21 cellular contexts compared by ENCODE assay signal in the genomic region with DNA sequence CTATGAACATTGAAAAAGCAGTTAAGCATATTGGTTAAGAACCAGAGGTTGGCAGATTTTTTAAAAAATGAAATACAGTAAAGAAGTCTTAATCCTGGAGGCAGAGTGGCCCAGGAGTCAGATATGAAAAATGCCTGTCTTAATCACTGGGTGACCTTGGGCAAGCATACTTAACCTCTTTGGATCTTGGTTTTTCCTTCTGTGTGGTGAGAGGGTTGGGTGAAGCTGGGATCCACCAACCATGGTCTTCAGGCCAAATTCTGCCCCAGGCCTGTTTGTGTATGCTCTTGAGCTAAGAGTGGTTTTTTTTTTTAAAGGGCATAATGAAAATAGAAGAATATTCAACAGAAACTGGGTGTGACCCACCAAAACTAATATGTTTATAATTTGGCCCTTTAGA. TPM values are rescaled to one million over a fixed set of nuclear protein-coding genes. Genes with fewer than 3 reads are reported as not detected.
DNase-seq lines count a peak whose midpoint lies in the region; ATAC-seq and TF ChIP-seq lines count a peak whose summit lies in the region.
"Had no signal": no experiment of that assay in that cellular context is flagged by ENCODE, and none has a peak within 500 bp of the region (broad histone marks: within the 10 kb centered on the region; RNA-seq: fewer than 3 reads in every experiment).

No MANE protein-coding gene starts in this region.

- POLR2A ChIA-PET in activated CD8-positive, alpha-beta T cell treated with anti-CD3 and anti-CD28 coated beads, Interleukin-2, amount 10 ng/mL, durations not matched to agents 7 days and 5 days (lab: Charles Lee), result interaction anchor here (1.4 kb wide), 1 partner anchor 11 kb away, joined by 3 read pairs; no protein-coding TSS in a partner anchor
- POLR2A ChIA-PET in CD8-positive, alpha-beta T cell (lab: Charles Lee), result no interaction called here

- intact Hi-C loops in CD8-positive, alpha-beta T cell (cut with DNase I, micrococcal nuclease), result no loop called here

- no peak for ATAC-seq in activated T-cell treated with anti-CD3 and anti-CD28 coated beads, Interleukin-2, amount 50 U/mL, for 72 hours (replicated peaks in 1 of 2)
- ATAC-seq in activated CD8-positive, alpha-beta T cell treated with anti-CD3 and anti-CD28 coated beads, Interleukin-2, amount 10 ng/mL, durations not matched to agents 7 days and 5 days, result no peak
- no peak for ATAC-seq in CD8-positive, alpha-beta T cell
- ATAC-seq: A549, K562 had no signal

- no peaks in the 10 kb centered on the region for H3K9me3 Mint-ChIP-seq in activated T-cell treated with anti-CD3 and anti-CD28 coated beads, Interleukin-2, amount 50 U/mL, for 72 hours
- peaks cover 2% of the 10 kb centered on the region for H3K9me3 Mint-ChIP-seq in activated T-cell treated with anti-CD3 and anti-CD28 coated beads, Interleukin-2, amount 50 U/mL, for 24 hours
- peaks cover 3% of the 10 kb centered on the region for H3K9me3 Mint-ChIP-seq in activated CD8-positive, alpha-beta T cell treated with anti-CD3 and anti-CD28 coated beads, Interleukin-2, amount 10 ng/mL, durations not matched to agents 7 days and 5 days (ENCODE audit: insufficient read depth)
- no peaks in the 10 kb centered on the region for H3K9me3 Mint-ChIP-seq in CD8-positive, alpha-beta T cell

- H3K9me3 ChIP-seq in effector memory CD4-positive, alpha-beta T cell (ENCODE audit: control insufficient read depth, low read length), result no peaks in the 10 kb centered on the region
- H3K9me3 ChIP-seq in CD8-positive, alpha-beta T cell (ENCODE audit: low read length), result no peaks in the 10 kb centered on the region
- H3K9me3 ChIP-seq: A549, BLaER1 had no signal

- H3K36me3 Mint-ChIP-seq in activated T-cell treated with anti-CD3 and anti-CD28 coated beads, Interleukin-2, amount 50 U/mL, for 72 hours (ENCODE audit: insufficient read depth in 2 of 2), result peaks cover 4 to 18% of the 10 kb centered on the region in 2 donors
- peaks cover 29% of the 10 kb centered on the region for H3K36me3 Mint-ChIP-seq in activated T-cell treated with anti-CD3 and anti-CD28 coated beads, Interleukin-2, amount 50 U/mL, for 24 hours (ENCODE audit: low read depth)
- peaks cover 37% of the 10 kb centered on the region for H3K36me3 Mint-ChIP-seq in activated CD8-positive, alpha-beta T cell treated with anti-CD3 and anti-CD28 coated beads, Interleukin-2, amount 10 ng/mL, durations not matched to agents 7 days and 5 days (ENCODE audit: low read depth)
- no peaks in the 10 kb centered on the region for H3K36me3 Mint-ChIP-seq in CD8-positive, alpha-beta T cell

- no peak overlapping the region for H3K27ac ChIP-seq in effector memory CD4-positive, alpha-beta T cell (ENCODE audit: insufficient read depth, low read length, poor library complexity, severe bottlenecking)
- H3K27ac ChIP-seq in CD8-positive, alpha-beta T cell (ENCODE audit: low read depth, low read length), result no peak overlapping the region
- H3K27ac ChIP-seq: A549, BLaER1, RWPE1 had no signal

- H3K27me3 Mint-ChIP-seq in activated T-cell treated with anti-CD3 and anti-CD28 coated beads, Interleukin-2, amount 50 U/mL, for 72 hours (ENCODE audit: low read depth), result peaks cover 3% of the 10 kb centered on the region
- H3K27me3 Mint-ChIP-seq in activated T-cell treated with anti-CD3 and anti-CD28 coated beads, Interleukin-2, amount 50 U/mL, for 24 hours, result peaks cover under 1% of the 10 kb centered on the region
- H3K27me3 Mint-ChIP-seq in activated CD8-positive, alpha-beta T cell treated with anti-CD3 and anti-CD28 coated beads, Interleukin-2, amount 10 ng/mL, durations not matched to agents 7 days and 5 days (ENCODE audit: low read depth), result no peaks in the 10 kb centered on the region
- H3K27me3 Mint-ChIP-seq in CD8-positive, alpha-beta T cell (ENCODE audit: low read depth), result no peaks in the 10 kb centered on the region

- H3K4me3 Mint-ChIP-seq in activated T-cell treated with anti-CD3 and anti-CD28 coated beads, Interleukin-2, amount 50 U/mL, for 72 hours, result peak overlapping the region; percentile 25 to 42
- no peak overlapping the region for H3K4me3 Mint-ChIP-seq in activated T-cell treated with anti-CD3 and anti-CD28 coated beads, Interleukin-2, amount 50 U/mL, for 24 hours
- no peak overlapping the region for H3K4me3 Mint-ChIP-seq in activated CD8-positive, alpha-beta T cell treated with anti-CD3 and anti-CD28 coated beads, Interleukin-2, amount 10 ng/mL, durations not matched to agents 7 days and 5 days
- no peak overlapping the region for H3K4me3 Mint-ChIP-seq in CD8-positive, alpha-beta T cell

- CTCF ChIA-PET in activated CD8-positive, alpha-beta T cell treated with anti-CD3 and anti-CD28 coated beads, Interleukin-2, amount 10 ng/mL, durations not matched to agents 7 days and 5 days (lab: Charles Lee), result interaction anchor here (1.0 to 1.8 kb wide), 3 partner anchors 8 to 247 kb away, joined by 3 to 6 read pairs (median 3); no protein-coding TSS in a partner anchor
- CTCF ChIA-PET in CD8-positive, alpha-beta T cell (lab: Charles Lee), result interaction anchor here (0.6 to 1.6 kb wide), 2 partner anchors 21 to 157 kb away, joined by 3 read pairs; no protein-coding TSS in a partner anchor

- no peak for TF ChIP-seq CTCF in CD8-positive, alpha-beta T cell (IDR thresholded peaks at IDR 0.05)

- peaks cover 85% of the 10 kb centered on the region for H3K4me1 Mint-ChIP-seq in activated T-cell treated with anti-CD3 and anti-CD28 coated beads, Interleukin-2, amount 50 U/mL, for 72 hours (ENCODE audit: low read depth)
- peaks cover 68% of the 10 kb centered on the region for H3K4me1 Mint-ChIP-seq in activated T-cell treated with anti-CD3 and anti-CD28 coated beads, Interleukin-2, amount 50 U/mL, for 24 hours (ENCODE audit: low read depth)
- H3K4me1 Mint-ChIP-seq in activated CD8-positive, alpha-beta T cell treated with anti-CD3 and anti-CD28 coated beads, Interleukin-2, amount 10 ng/mL, durations not matched to agents 7 days and 5 days (ENCODE audit: low read depth), result peaks cover 73% of the 10 kb centered on the region
- peaks cover 11% of the 10 kb centered on the region for H3K4me1 Mint-ChIP-seq in CD8-positive, alpha-beta T cell (ENCODE audit: low read depth)

- H3K36me3 ChIP-seq in effector memory CD4-positive, alpha-beta T cell (ENCODE audit: control insufficient read depth, insufficient read depth, low read length), result no peaks in the 10 kb centered on the region
- H3K36me3 ChIP-seq in CD8-positive, alpha-beta T cell (ENCODE audit: insufficient read depth, low read length), result no peaks in the 10 kb centered on the region
- H3K36me3 ChIP-seq: BLaER1 had no signal

- peaks cover 7% of the 10 kb centered on the region for H3K4me1 ChIP-seq in effector memory CD4-positive, alpha-beta T cell (ENCODE audit: control insufficient read depth, insufficient read depth, low read length, poor library complexity, severe bottlenecking)
- peaks cover 5% of the 10 kb centered on the region for H3K4me1 ChIP-seq in CD8-positive, alpha-beta T cell (ENCODE audit: insufficient read depth, low read length)
- H3K4me1 ChIP-seq: A549, BLaER1 had no signal

- no peaks in the 10 kb centered on the region for H3K27me3 ChIP-seq in effector memory CD4-positive, alpha-beta T cell (replicated peaks; ENCODE audit: control insufficient read depth, insufficient read depth, low read length, poor library complexity, severe bottlenecking)
- no peaks in the 10 kb centered on the region for H3K27me3 ChIP-seq in CD8-positive, alpha-beta T cell (ENCODE audit: insufficient read depth, low read length)
- H3K27me3 ChIP-seq: BLaER1 had no signal

- DNase-seq in activated T-cell treated with anti-CD3 and anti-CD28 coated beads, Interleukin-2, amount 50 U/mL, for 72 hours, result no peak
- DNase-seq in activated T-cell treated with anti-CD3 and anti-CD28 coated beads, Interleukin-2, amount 50 U/mL, for 24 hours, result no peak
- peak; percentile 44 for DNase-seq in LHCN-M2 (ENCODE audit: low read depth)
- DNase-seq in activated CD8-positive, alpha-beta T cell treated with anti-CD3 and anti-CD28 coated beads, Interleukin-2, amount 10 ng/mL, durations not matched to agents 7 days and 5 days, result no peak
- DNase-seq in amniotic epithelial cell (ENCODE audit: low read depth), result peak; percentile 39
- DNase-seq in effector memory CD4-positive, alpha-beta T cell, result no peak
- DNase-seq in CD8-positive, alpha-beta T cell, result no peak
- no peak for DNase-seq in ureter (ENCODE audit: low spot score)
- DNase-seq: MV-4-11, NCI-H1694 treated with DMSO at 0.1 percent for 48 hours, NCI-H2107, NCI-H2227 treated with DMSO at 0.1 percent for 48 hours, NCI-H524, NCI-H82, OCI-M1, SIG-M5 had no signal

- no peak overlapping the region for H3K4me3 ChIP-seq in effector memory CD4-positive, alpha-beta T cell (ENCODE audit: insufficient read depth, low read depth, low read length, poor library complexity, severe bottlenecking)
- no peak overlapping the region for H3K4me3 ChIP-seq in CD8-positive, alpha-beta T cell (ENCODE audit: low read depth, low read length)
- H3K4me3 ChIP-seq: A549, BLaER1, K562 had no signal

- H3K27ac Mint-ChIP-seq in activated T-cell treated with anti-CD3 and anti-CD28 coated beads, Interleukin-2, amount 50 U/mL, for 72 hours, result peak overlapping the region; percentile 28
- no peak overlapping the region for H3K27ac Mint-ChIP-seq in activated T-cell treated with anti-CD3 and anti-CD28 coated beads, Interleukin-2, amount 50 U/mL, for 24 hours
- H3K27ac Mint-ChIP-seq in activated CD8-positive, alpha-beta T cell treated with anti-CD3 and anti-CD28 coated beads, Interleukin-2, amount 10 ng/mL, durations not matched to agents 7 days and 5 days, result peak overlapping the region; percentile 23
- no peak overlapping the region for H3K27ac Mint-ChIP-seq in CD8-positive, alpha-beta T cell

RNA-seq across cellular contexts. Expression of gene TEX48, which starts 20.0 kb away (rescaled TPM):
- 1 to 10 TPM; 1.4 to 1.7 TPM for total RNA-seq in activated T-cell treated with anti-CD3 and anti-CD28 coated beads, Interleukin-2, amount 50 U/mL, for 72 hours
- total RNA-seq in LHCN-M2 (2014; rRNA removed), result not detected in 2 replicates
- polyA plus RNA-seq in LHCN-M2 (2012), result not detected
- 1 to 10 TPM in 1 of 2 experiments, under 1 TPM in 1; 0.61 to 1.7 TPM for total RNA-seq in activated CD8-positive, alpha-beta T cell treated with anti-CD3 and anti-CD28 coated beads, Interleukin-2, amount 10 ng/mL, durations not matched to agents 7 days and 5 days
- total RNA-seq in CD8-positive, alpha-beta T cell, result not detected
- total RNA-seq in ureter, result not detected
- total RNA-seq: H1, K562 had no signal
- polyA plus RNA-seq: A549, H1, K562 had no signal

RNA-seq across cellular contexts. Expression of gene TEX53, which starts 44.4 kb away (rescaled TPM):
- not detected for total RNA-seq in activated T-cell treated with anti-CD3 and anti-CD28 coated beads, Interleukin-2, amount 50 U/mL, for 72 hours
- total RNA-seq in LHCN-M2 (2014; rRNA removed) (not detected in 2 replicates), ureter (not detected)
- polyA plus RNA-seq in LHCN-M2 (2012), result not detected
- not detected for total RNA-seq in activated CD8-positive, alpha-beta T cell treated with anti-CD3 and anti-CD28 coated beads, Interleukin-2, amount 10 ng/mL, durations not matched to agents 7 days and 5 days
- not detected for total RNA-seq in CD8-positive, alpha-beta T cell
- total RNA-seq: H1, K562 had no signal
- polyA plus RNA-seq: A549, H1, K562 had no signal

Comparison
In these comparisons a context has a peak if more than half of its experiments do, and no peak if none do; other contexts are left out.
1. H3K27ac Mint-ChIP-seq: peak in activated T-cell treated with anti-CD3 and anti-CD28 coated beads, Interleukin-2, amount 50 U/mL, for 72 hours (single experiment) and activated CD8-positive, alpha-beta T cell treated with anti-CD3 and anti-CD28 coated beads, Interleukin-2, amount 10 ng/mL, durations not matched to agents 7 days and 5 days (single experiment); none in activated T-cell treated with anti-CD3 and anti-CD28 coated beads, Interleukin-2, amount 50 U/mL, for 24 hours (single experiment) and CD8-positive, alpha-beta T cell (single experiment).
2. H3K4me3 Mint-ChIP-seq: peak in activated T-cell treated with anti-CD3 and anti-CD28 coated beads, Interleukin-2, amount 50 U/mL, for 72 hours (2 of 2); none in activated T-cell treated with anti-CD3 and anti-CD28 coated beads, Interleukin-2, amount 50 U/mL, for 24 hours (single experiment), activated CD8-positive, alpha-beta T cell treated with anti-CD3 and anti-CD28 coated beads, Interleukin-2, amount 10 ng/mL, durations not matched to agents 7 days and 5 days (single experiment) and CD8-positive, alpha-beta T cell (single experiment).
3. DNase-seq: peak in LHCN-M2 (single experiment) and amniotic epithelial cell (single experiment); none in activated T-cell treated with anti-CD3 and anti-CD28 coated beads, Interleukin-2, amount 50 U/mL, for 72 hours (0 of 2), activated T-cell treated with anti-CD3 and anti-CD28 coated beads, Interleukin-2, amount 50 U/mL, for 24 hours (single experiment), activated CD8-positive, alpha-beta T cell treated with anti-CD3 and anti-CD28 coated beads, Interleukin-2, amount 10 ng/mL, durations not matched to agents 7 days and 5 days (single experiment), effector memory CD4-positive, alpha-beta T cell (0 of 3), CD8-positive, alpha-beta T cell (0 of 7) and ureter (single experiment).